8 cellular contexts compared by ENCODE assay signal in the genomic region with DNA sequence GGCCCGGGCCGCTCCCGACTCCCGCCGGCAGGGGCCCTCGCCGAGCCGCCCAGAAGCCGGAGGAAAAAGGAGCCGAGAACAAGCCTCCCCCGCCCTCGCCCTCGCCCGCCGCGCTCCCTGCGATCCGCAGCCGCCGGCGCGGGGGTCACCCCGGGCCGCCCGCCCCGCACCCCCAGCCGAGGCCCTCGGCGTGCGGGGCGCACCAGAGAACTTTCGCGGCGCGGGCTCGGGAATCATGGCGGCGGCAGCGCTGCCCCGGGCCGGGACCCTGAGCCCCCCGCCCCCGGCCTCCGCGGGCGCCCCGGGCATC. TPM values are rescaled to one million over a fixed set of nuclear protein-coding genes. Genes with fewer than 3 reads are reported as not detected.
DNase-seq lines count a peak whose midpoint lies in the region; ATAC-seq, FAIRE-seq and TF ChIP-seq lines count a peak whose summit lies in the region.

No MANE protein-coding gene starts in this region.

- DNase-seq in RKO (ENCODE audit: low spot score) (peak; percentile 64), frontal cortex (ENCODE audit: low spot score in 2 of 2) (peak; percentile 86 to 90), occipital lobe (lab: John Stamatoyannopoulos, UW) (peak; percentile 52), thoracic aorta (ENCODE audit: low spot score) (no peak)
- peak; percentile 64 for DNase-seq in activated T-helper 9 cell treated with anti-CD3 and anti-CD28 coated beads, Interleukin-2, amount 50 U/mL, for 16 hours (ENCODE audit: low read depth)

- FAIRE-seq in frontal cortex (lab: Jason Lieb, UNC) = no peak

- H3K27ac ChIP-seq in BLaER1 treated with 17β-estradiol and CSF1 and Interleukin-3, amounts not matched to agents 10 nM and 100 nM = peak overlapping the region; percentile 89 to 98 (median 94)
- H3K27ac ChIP-seq in thoracic aorta = peak overlapping the region in 1 of 2 donors; percentile 22

- H3K36me3 ChIP-seq in BLaER1 treated with 17β-estradiol and CSF1 and Interleukin-3, amounts not matched to agents 10 nM and 100 nM = peaks cover 5 to 17% (median 12%) of the 10 kb centered on the region in 11 experiments; a peak in 17 of 22 replicates
- H3K36me3 ChIP-seq in thoracic aorta = peaks cover 6% of the 10 kb centered on the region

- H4K20me1 ChIP-seq in BLaER1 treated with 17β-estradiol and CSF1 and Interleukin-3, amounts not matched to agents 10 nM and 100 nM = peaks cover 0 to 31% (median 10%) of the 10 kb centered on the region in 11 experiments; a peak in 8 of 22 replicates

- no peaks in the 10 kb centered on the region for H3K27me3 ChIP-seq in BLaER1 treated with 17β-estradiol and CSF1 and Interleukin-3, amounts not matched to agents 10 nM and 100 nM
- no peaks in the 10 kb centered on the region for H3K27me3 ChIP-seq in thoracic aorta (replicated peaks; ENCODE audit: insufficient read depth)

- H3K4me1 ChIP-seq in BLaER1 treated with 17β-estradiol and CSF1 and Interleukin-3, amounts not matched to agents 10 nM and 100 nM = peaks cover 34 to 50% (median 44%) of the 10 kb centered on the region in 10 experiments
- H3K4me1 ChIP-seq in thoracic aorta (ENCODE audit: control insufficient read depth in 1 of 2, low read depth in 2 of 2) = peaks cover 9 to 37% of the 10 kb centered on the region in 2 donors

- TF ChIP-seq CTCF in thoracic aorta (IDR thresholded peaks at IDR 0.05) = peak; percentile 28

- H3K9ac ChIP-seq in BLaER1 treated with 17β-estradiol and CSF1 and Interleukin-3, amounts not matched to agents 10 nM and 100 nM = peak overlapping the region; percentile 92 to 100 (median 96)

- peak overlapping the region; percentile 95 to 100 (median 99); a peak in 20 of 22 replicates for H3K4me2 ChIP-seq in BLaER1 treated with 17β-estradiol and CSF1 and Interleukin-3, amounts not matched to agents 10 nM and 100 nM

- no peaks in the 10 kb centered on the region for H3K9me3 ChIP-seq in BLaER1 treated with 17β-estradiol and CSF1 and Interleukin-3, amounts not matched to agents 10 nM and 100 nM (replicated peaks in 1 of 11)
- H3K9me3 ChIP-seq in thoracic aorta = no peaks in the 10 kb centered on the region

- peak; percentile 69 for ATAC-seq in GM19324 (IDR thresholded peaks at IDR 0.05; ENCODE audit: low FRiP score, unreplicated experiment)
- peak; percentile 33 for ATAC-seq in HG03565 (IDR thresholded peaks at IDR 0.05; ENCODE audit: unreplicated experiment)
- peak; percentile 59 for ATAC-seq in thoracic aorta (ENCODE audit: insufficient number of reproducible peaks, low FRiP score, low read depth)

- H3K4me3 ChIP-seq in BLaER1 treated with 17β-estradiol and CSF1 and Interleukin-3, amounts not matched to agents 10 nM and 100 nM = peak overlapping the region; percentile 89 to 100 (median 98)
- peak overlapping the region; percentile 94 for H3K4me3 ChIP-seq in thoracic aorta

RNA-seq across cellular contexts. Expression of gene CDK2AP1, which starts 0.5 kb away (rescaled TPM):
- 68.1 TPM for total RNA-seq in frontal cortex
- 75.0 TPM for total RNA-seq in occipital lobe
- 100 to 1,000 TPM; 107 to 130 TPM for total RNA-seq in thoracic aorta

RNA-seq across cellular contexts. Expression of gene MTRFR, which starts 37.9 kb away (rescaled TPM):
- total RNA-seq in frontal cortex = 20.4 TPM
- 13.9 TPM for total RNA-seq in occipital lobe
- total RNA-seq in thoracic aorta = 10 to 100 TPM in 1 of 2 donors, 1 to 10 TPM in 1; 9.9 to 17.2 TPM

RNA-seq across cellular contexts. Expression of gene MPHOSPH9, which starts 38.2 kb away (rescaled TPM):
- total RNA-seq in frontal cortex (96.2 TPM), occipital lobe (101 TPM), thoracic aorta (10 to 100 TPM in 1 of 2 donors, 1 to 10 TPM in 1; 7.6 to 44.0 TPM)
